Comparison of ENCODE assay signal across 34 cellular contexts in genomic region chr4:77773101-77773500, GRCh38. TPM values are rescaled to one million over a fixed set of nuclear protein-coding genes. Genes with fewer than 3 reads are reported as not detected.
DNase-seq lines count a peak whose midpoint lies in the region; TF ChIP-seq lines count a peak whose summit lies in the region.
"Had no signal": no experiment of that assay in that cellular context is flagged by ENCODE, and none has a peak within 500 bp of the region (broad histone marks: within the 10 kb centered on the region; RNA-seq: fewer than 3 reads in every experiment).

No MANE protein-coding gene starts in this region.

- H3K27me3 ChIP-seq in fibroblast of lung (ENCODE audit: control insufficient read depth, insufficient read depth, low read length) (no peaks in the 10 kb centered on the region), suprapubic skin (no peaks in the 10 kb centered on the region)
- H3K27me3 ChIP-seq in effector memory CD4-positive, alpha-beta T cell (replicated peaks; ENCODE audit: control insufficient read depth, insufficient read depth, low read length, poor library complexity, severe bottlenecking), result no peaks in the 10 kb centered on the region
- H3K27me3 ChIP-seq: ascending aorta, cardiac muscle cell, SJCRH30 had no signal

- TF ChIP-seq POLR2A in suprapubic skin (IDR thresholded peaks at IDR 0.05), result no peak

- H3K36me3 Mint-ChIP-seq in activated naive CD4-positive, alpha-beta T cell treated with anti-CD3 and anti-CD28 coated beads, Interleukin-2, amount 50 U/mL, for 24 hours, result peaks cover 25% of the 10 kb centered on the region
- peaks cover 16% of the 10 kb centered on the region for H3K36me3 Mint-ChIP-seq in nephron progenitor cell (ENCODE audit: low read depth)

- no peak for TF ChIP-seq CTCF in fibroblast of lung (conservative IDR thresholded peaks at IDR 0.05 in 1 of 2, IDR thresholded peaks at IDR 0.05 in 1 of 2; ENCODE audit: low read depth in 1 of 2, low read length in 2 of 2)
- no peak for TF ChIP-seq CTCF in suprapubic skin (IDR thresholded peaks at IDR 0.05)
- TF ChIP-seq CTCF in nephron progenitor cell (IDR thresholded peaks at IDR 0.05), result no peak

- H3K79me2 ChIP-seq in fibroblast of lung (ENCODE audit: control insufficient read depth, insufficient read depth, low read length), result no peaks in the 10 kb centered on the region

- H3K4me3 ChIP-seq in fibroblast of lung (replicated peaks in 1 of 4; ENCODE audit: control extremely low read depth in 1 of 4, insufficient read depth in 1 of 4, low read depth in 3 of 4, low read length in 4 of 4), result no peak overlapping the region
- H3K4me3 ChIP-seq in suprapubic skin, result no peak overlapping the region
- no peak overlapping the region for H3K4me3 ChIP-seq in effector memory CD4-positive, alpha-beta T cell (ENCODE audit: insufficient read depth, low read depth, low read length, poor library complexity, severe bottlenecking)
- H3K4me3 ChIP-seq: ascending aorta, cardiac muscle cell, lung, mucosa of descending colon, SJCRH30, skin epidermis had no signal

- H3K4me1 Mint-ChIP-seq in activated naive CD4-positive, alpha-beta T cell treated with anti-CD3 and anti-CD28 coated beads, Interleukin-2, amount 50 U/mL, for 24 hours, result peaks cover 54% of the 10 kb centered on the region
- H3K4me1 Mint-ChIP-seq in nephron progenitor cell, result peaks cover 6% of the 10 kb centered on the region

- no peak overlapping the region for H3K9ac ChIP-seq in fibroblast of lung (ENCODE audit: insufficient read depth, low read length)

- H3K27ac ChIP-seq in fibroblast of lung (ENCODE audit: insufficient read depth, low read length) (no peak overlapping the region), suprapubic skin (no peak overlapping the region)
- H3K27ac ChIP-seq in effector memory CD4-positive, alpha-beta T cell (ENCODE audit: insufficient read depth, low read length, poor library complexity, severe bottlenecking), result no peak overlapping the region
- H3K27ac ChIP-seq: ascending aorta, cardiac muscle cell, SJCRH30, skin epidermis, VCaP had no signal

- H3K4me1 ChIP-seq in fibroblast of lung (ENCODE audit: control insufficient read depth, extremely low read depth, insufficient read depth, low read length) (peaks cover 2% of the 10 kb centered on the region), suprapubic skin (peaks cover 22% of the 10 kb centered on the region)
- peaks cover 4% of the 10 kb centered on the region for H3K4me1 ChIP-seq in effector memory CD4-positive, alpha-beta T cell (ENCODE audit: control insufficient read depth, insufficient read depth, low read length, poor library complexity, severe bottlenecking)
- H3K4me1 ChIP-seq: SJCRH30 had no signal

- H3K4me3 Mint-ChIP-seq in activated naive CD4-positive, alpha-beta T cell treated with anti-CD3 and anti-CD28 coated beads, Interleukin-2, amount 50 U/mL, for 24 hours, result no peak overlapping the region
- H3K4me3 Mint-ChIP-seq in nephron progenitor cell, result no peak overlapping the region
- H3K4me3 Mint-ChIP-seq: activated CD8-positive, alpha-beta T cell treated with anti-CD3 and anti-CD28 coated beads, Interleukin-2, amount 10 ng/mL, durations not matched to agents 7 days and 5 days; CD4-positive, alpha-beta memory T cell; effector memory CD8-positive, alpha-beta T cell; IgD-negative memory B cell; nephron had no signal

- H3K27me3 Mint-ChIP-seq in activated naive CD4-positive, alpha-beta T cell treated with anti-CD3 and anti-CD28 coated beads, Interleukin-2, amount 50 U/mL, for 24 hours, result no peaks in the 10 kb centered on the region
- no peaks in the 10 kb centered on the region for H3K27me3 Mint-ChIP-seq in nephron progenitor cell (ENCODE audit: low read depth, poor library complexity)
- H3K27me3 Mint-ChIP-seq: CD4-positive, alpha-beta memory T cell; effector memory CD8-positive, alpha-beta T cell; IgD-negative memory B cell had no signal

- peak overlapping the region; percentile 35 for H3K27ac Mint-ChIP-seq in activated naive CD4-positive, alpha-beta T cell treated with anti-CD3 and anti-CD28 coated beads, Interleukin-2, amount 50 U/mL, for 24 hours
- H3K27ac Mint-ChIP-seq in nephron progenitor cell, result no peak overlapping the region
- H3K27ac Mint-ChIP-seq: activated CD8-positive, alpha-beta T cell treated with anti-CD3 and anti-CD28 coated beads, Interleukin-2, amount 10 ng/mL, durations not matched to agents 7 days and 5 days; nephron had no signal

- H3K9me3 ChIP-seq in fibroblast of lung (ENCODE audit: control insufficient read depth, insufficient read depth, low read depth, low read length) (no peaks in the 10 kb centered on the region), suprapubic skin (no peaks in the 10 kb centered on the region)
- H3K9me3 ChIP-seq in effector memory CD4-positive, alpha-beta T cell (ENCODE audit: control insufficient read depth, low read length), result no peaks in the 10 kb centered on the region
- H3K9me3 ChIP-seq: ascending aorta, mucosa of descending colon, SJCRH30 had no signal

- no peak for DNase-seq in activated naive CD4-positive, alpha-beta T cell treated with Interleukin-2 at 50 U/mL for 16 hours
- DNase-seq in HCEC 1CT (peak; percentile 52), fibroblast of lung (ENCODE audit: low read depth in 2 of 2) (peak in 1 of 2 donors; percentile 81), non-pigmented ciliary epithelial cell (ENCODE audit: low read depth) (peak; percentile 1), suprapubic skin (ENCODE audit: low spot score in 2 of 2) (no peak), nephron progenitor cell (no peak)
- no peak for DNase-seq in effector memory CD4-positive, alpha-beta T cell
- DNase-seq: 8988T; activated CD4-positive, alpha-beta T cell treated with anti-CD3 and anti-CD28 coated beads for 4 hours; activated CD8-positive, alpha-beta T cell treated with anti-CD3 and anti-CD28 coated beads, Interleukin-2, amount 10 ng/mL, durations not matched to agents 7 days and 5 days; activated naive CD4-positive, alpha-beta T cell treated with anti-CD3 and anti-CD28 coated beads, Interleukin-2, amount 50 U/mL, for 16 hours; CD4-positive, alpha-beta memory T cell; cortex of kidney; effector memory CD8-positive, alpha-beta T cell; erythroblast; hypothalamus; left cardiac atrium; mucosa of descending colon; NCI-H1105; NCI-H187 treated with DMSO at 0.1 percent for 48 hours; NCI-H2171 treated with DMSO at 0.1 percent for 48 hours; NCI-H510A treated with DMSO at 0.1 percent for 48 hours; SJCRH30; stimulated activated naive CD4-positive, alpha-beta T cell treated with Interleukin-2 at 50 U/mL for 16 hours; SW 1271; T-helper 9 cell had no signal

- WGBS in suprapubic skin, result 96% methylated on average over 3 of the region's 3 CpGs

- no peaks in the 10 kb centered on the region for H3K36me3 ChIP-seq in fibroblast of lung (ENCODE audit: control insufficient read depth, insufficient read depth, low read length)
- peaks cover 14% of the 10 kb centered on the region for H3K36me3 ChIP-seq in suprapubic skin
- H3K36me3 ChIP-seq in effector memory CD4-positive, alpha-beta T cell (ENCODE audit: control insufficient read depth, insufficient read depth, low read length), result peaks cover 36% of the 10 kb centered on the region

- peak overlapping the region; percentile 32 for H3K4me2 ChIP-seq in fibroblast of lung (ENCODE audit: extremely low read depth, insufficient read depth, low read length)

- no peak overlapping the region for H2AFZ ChIP-seq in fibroblast of lung (ENCODE audit: low read length)

- TF ChIP-seq EP300 in suprapubic skin (IDR thresholded peaks at IDR 0.05), result no peak

- H4K20me1 ChIP-seq in fibroblast of lung (ENCODE audit: control insufficient read depth, extremely low read depth, insufficient read depth, low read length), result no peaks in the 10 kb centered on the region

- no peaks in the 10 kb centered on the region for H3K9me3 Mint-ChIP-seq in activated naive CD4-positive, alpha-beta T cell treated with anti-CD3 and anti-CD28 coated beads, Interleukin-2, amount 50 U/mL, for 24 hours
- H3K9me3 Mint-ChIP-seq in nephron progenitor cell, result no peaks in the 10 kb centered on the region
- H3K9me3 Mint-ChIP-seq: effector memory CD8-positive, alpha-beta T cell; nephron had no signal

RNA-seq across cellular contexts. Expression of gene CNOT6L, which starts 46.1 kb away (rescaled TPM):
- total RNA-seq in fibroblast of lung (11.8 and 12.7 TPM in 2 replicates), suprapubic skin (10 to 100 TPM; 21.3 to 45.8 (median 39.6) TPM)
- 8.1 and 11.4 TPM in 2 replicates for polyA plus RNA-seq in fibroblast of lung
- 6.7 and 9.9 TPM in 2 replicates for polyA plus RNA-seq in fibroblast of lung (2012)
- polyA minus RNA-seq in fibroblast of lung (ENCODE audit: low replicate concordance), result 18.2 and 20.1 TPM in 2 replicates

Comparison
In these comparisons a context has a peak if more than half of its experiments do, and no peak if none do; other contexts are left out.
1. DNase-seq: peak in HCEC 1CT (single experiment) and non-pigmented ciliary epithelial cell (single experiment); none in activated naive CD4-positive, alpha-beta T cell treated with Interleukin-2 at 50 U/mL for 16 hours (single experiment), suprapubic skin (0 of 2), effector memory CD4-positive, alpha-beta T cell (0 of 3) and nephron progenitor cell (single experiment).